Comparison of ENCODE assay signal across 17 cellular contexts in the genomic region with DNA sequence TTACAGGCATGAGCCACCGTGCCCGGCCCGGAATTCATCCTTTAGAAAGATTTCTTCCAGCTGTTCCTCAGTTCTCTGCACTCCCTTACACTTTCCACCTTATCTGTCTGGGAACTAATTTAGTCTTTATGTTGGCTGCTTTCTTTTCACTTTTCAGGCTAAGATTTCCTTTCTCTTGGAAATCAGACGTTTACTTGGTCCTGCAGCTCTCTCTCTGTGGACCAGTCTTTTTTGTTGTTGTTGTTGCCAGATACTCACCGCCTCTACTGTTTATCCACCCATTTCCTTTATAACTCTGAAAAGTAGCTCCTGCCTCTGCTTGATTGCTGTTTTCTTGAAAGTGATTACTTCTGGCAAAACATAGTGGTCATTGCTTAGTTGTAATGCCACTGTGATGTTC.
"Had no signal": no experiment of that assay in that cellular context is flagged by ENCODE, and none has a peak within 500 bp of the region (broad histone marks: within the 10 kb centered on the region; RNA-seq: fewer than 3 reads in every experiment).

No MANE protein-coding gene starts in this region.

- H3K9me3 ChIP-seq: ovary, stomach, upper lobe of left lung had no signal

- H3K9me3 Mint-ChIP-seq: activated CD4-positive, alpha-beta T cell treated with anti-CD3 and anti-CD28 coated beads, Interleukin-2, amount 10 ng/mL, durations not matched to agents 24 days and 14 days; activated CD8-positive, alpha-beta T cell treated with anti-CD3 and anti-CD28 coated beads for 36 hours; activated naive CD4-positive, alpha-beta T cell treated with anti-CD3 and anti-CD28 coated beads, Interleukin-2, amount 10 ng/mL, durations not matched to agents 7 days and 5 days; activated T-cell treated with anti-CD3 and anti-CD28 coated beads, Interleukin-2, amount 50 U/mL, for 24 hours; dendritic cell treated with granulocyte-macrophage colony-stimulating factor and Interleukin-4, amounts not matched to agents 40 ng/mL and 50 ng/mL, for 4 days had no signal

- H3K36me3 Mint-ChIP-seq: activated naive CD4-positive, alpha-beta T cell treated with anti-CD3 and anti-CD28 coated beads, Interleukin-2, amount 10 ng/mL, durations not matched to agents 7 days and 5 days had no signal

- H3K27ac ChIP-seq: ovary, stomach, upper lobe of left lung had no signal

- H3K4me3 Mint-ChIP-seq: activated CD4-positive, alpha-beta T cell treated with anti-CD3 and anti-CD28 coated beads, Interleukin-2, amount 10 ng/mL, durations not matched to agents 24 days and 14 days; activated CD8-positive, alpha-beta T cell treated with anti-CD3 and anti-CD28 coated beads for 36 hours; activated naive CD4-positive, alpha-beta T cell treated with anti-CD3 and anti-CD28 coated beads, Interleukin-2, amount 10 ng/mL, durations not matched to agents 7 days and 5 days; activated T-cell treated with anti-CD3 and anti-CD28 coated beads, Interleukin-2, amount 50 U/mL, for 24 hours; dendritic cell treated with granulocyte-macrophage colony-stimulating factor and Interleukin-4, amounts not matched to agents 40 ng/mL and 50 ng/mL, for 4 days had no signal

- ATAC-seq: activated CD8-positive, alpha-beta T cell treated with anti-CD3 and anti-CD28 coated beads for 36 hours; left cardiac atrium; sciatic nerve; SK-N-SH treated with all-trans-retinoic acid at 6 μM for 48 hours had no signal

- DNase-seq: activated CD4-positive, alpha-beta T cell treated with anti-CD3 and anti-CD28 coated beads, Interleukin-2, amount 10 ng/mL, durations not matched to agents 24 days and 14 days; activated CD8-positive, alpha-beta T cell treated with anti-CD3 and anti-CD28 coated beads for 36 hours; activated naive CD4-positive, alpha-beta T cell treated with anti-CD3 and anti-CD28 coated beads, Interleukin-2, amount 10 ng/mL, durations not matched to agents 7 days and 5 days; activated T-cell treated with anti-CD3 and anti-CD28 coated beads, Interleukin-2, amount 50 U/mL, for 24 hours; effector memory CD4-positive, alpha-beta T cell; left cardiac atrium; ovary; stimulated activated CD4-positive, alpha-beta T cell treated with anti-CD3 and anti-CD28 coated beads, Interleukin-4, amount 100 ng/mL, for 1 hour; stomach; T-helper 1 cell; T1000; upper lobe of left lung had no signal

- H3K4me2 ChIP-seq: smooth muscle cell had no signal

- H3K4me3 ChIP-seq: lung, ovary, smooth muscle cell, stomach, upper lobe of left lung had no signal

- H3K36me3 ChIP-seq: ovary, stomach had no signal

- H3K27me3 Mint-ChIP-seq: activated CD4-positive, alpha-beta T cell treated with anti-CD3 and anti-CD28 coated beads, Interleukin-2, amount 10 ng/mL, durations not matched to agents 24 days and 14 days; activated CD8-positive, alpha-beta T cell treated with anti-CD3 and anti-CD28 coated beads for 36 hours; activated naive CD4-positive, alpha-beta T cell treated with anti-CD3 and anti-CD28 coated beads, Interleukin-2, amount 10 ng/mL, durations not matched to agents 7 days and 5 days; activated T-cell treated with anti-CD3 and anti-CD28 coated beads, Interleukin-2, amount 50 U/mL, for 24 hours; dendritic cell treated with granulocyte-macrophage colony-stimulating factor and Interleukin-4, amounts not matched to agents 40 ng/mL and 50 ng/mL, for 4 days had no signal

- H3K27me3 ChIP-seq: ovary, stomach, upper lobe of left lung had no signal

- H3K27ac Mint-ChIP-seq: activated CD4-positive, alpha-beta T cell treated with anti-CD3 and anti-CD28 coated beads, Interleukin-2, amount 10 ng/mL, durations not matched to agents 24 days and 14 days; activated CD8-positive, alpha-beta T cell treated with anti-CD3 and anti-CD28 coated beads for 36 hours; activated naive CD4-positive, alpha-beta T cell treated with anti-CD3 and anti-CD28 coated beads, Interleukin-2, amount 10 ng/mL, durations not matched to agents 7 days and 5 days; activated T-cell treated with anti-CD3 and anti-CD28 coated beads, Interleukin-2, amount 50 U/mL, for 24 hours; dendritic cell treated with granulocyte-macrophage colony-stimulating factor and Interleukin-4, amounts not matched to agents 40 ng/mL and 50 ng/mL, for 4 days had no signal
